18 cellular contexts compared by ENCODE assay signal in genomic region chr19:38202504-38202903, GRCh38. TPM values are rescaled to one million over a fixed set of nuclear protein-coding genes. Genes with fewer than 3 reads are reported as not detected.
DNase-seq lines count a peak whose midpoint lies in the region; ATAC-seq lines count a peak whose summit lies in the region.
"Had no signal": no experiment of that assay in that cellular context is flagged by ENCODE, and none has a peak within 500 bp of the region (broad histone marks: within the 10 kb centered on the region; RNA-seq: fewer than 3 reads in every experiment).

No MANE protein-coding gene starts in this region.

- peak; percentile 11 for DNase-seq in Right ventricle myocardium inferior (ENCODE audit: missing footprints)
- DNase-seq in left cardiac atrium = no peak
- peak in 25 of 42 donors; percentile 16 to 81 (median 53) for DNase-seq in head of caudate nucleus
- no peak for DNase-seq in effector CD8-positive, alpha-beta T cell (lab: John Stamatoyannopoulos, UW)
- no peak for DNase-seq in NCI-H526 treated with DMSO at 0.1 percent for 48 hours (lab: John Stamatoyannopoulos, UW)
- DNase-seq in NCI-H1694 (lab: John Stamatoyannopoulos, UW) = no peak
- DNase-seq: 8988T; ACHN; C1 segment of cervical spinal cord; CD4-positive, alpha-beta T cell; DMS153; DND-41; GDM1; HCEC 1CT; HFFc6 had no signal

- peak overlapping the region; percentile 44 for H3K27ac ChIP-seq in angular gyrus (ENCODE audit: low read depth, low read length)

- ATAC-seq in Right ventricle myocardium inferior (no peak), left cardiac atrium (no peak)

- intact Hi-C loops in Right ventricle myocardium inferior (cut with DNase I) (no loop called here), left cardiac atrium (cut with DNase I) (no loop called here), head of caudate nucleus (cut with DNase I) (no loop called here)

RNA-seq across cellular contexts. Expression of gene DPF1, which starts 21.5 kb away (rescaled TPM):
- total RNA-seq in Right ventricle myocardium inferior (0.11 TPM), left cardiac atrium (under 1 TPM in 1 of 2 donors, not detected in 1; 0.26 TPM)
- total RNA-seq: B cell; CD4-positive, alpha-beta T cell had no signal

RNA-seq across cellular contexts. Expression of gene PPP1R14A, which starts 53.7 kb away (rescaled TPM):
- total RNA-seq in Right ventricle myocardium inferior (35.9 TPM), left cardiac atrium (10 to 100 TPM; 34.4 to 67.0 TPM)
- total RNA-seq: CD4-positive, alpha-beta T cell; HT1080 had no signal

Comparison
In these comparisons a context has a peak if more than half of its experiments do, and no peak if none do; other contexts are left out.
1. DNase-seq: peak in Right ventricle myocardium inferior (single experiment) and head of caudate nucleus (25 of 42); none in left cardiac atrium (single experiment), effector CD8-positive, alpha-beta T cell (single experiment), NCI-H526 treated with DMSO at 0.1 percent for 48 hours (single experiment) and NCI-H1694 (single experiment).